ENCODE assay signal across 1 cellular context in genomic region chr6:52227495-52227894, GRCh38.
TF ChIP-seq lines count a peak whose summit lies in the region.

No MANE protein-coding gene starts in this region.

TF ChIP-seq in WTC11, 78 proteins besides CTCF, POLR2A, EP300 and RAD21 (continued from another document):
- TF ChIP-seq JAZF1 (CRISPR knock-in tag; IDR thresholded peaks at IDR 0.05) = no peak
- TF ChIP-seq MYBL2 (CRISPR knock-in tag; IDR thresholded peaks at IDR 0.05) = no peak
- TF ChIP-seq HMGA2 (CRISPR knock-in tag; IDR thresholded peaks at IDR 0.05) = no peak
- TF ChIP-seq ZMAT4 (CRISPR knock-in tag; IDR thresholded peaks at IDR 0.05) = no peak
- no peak for TF ChIP-seq PREB (CRISPR knock-in tag; IDR thresholded peaks at IDR 0.05; ENCODE audit: borderline replicate concordance)
